ENCODE assay signal across 16 cellular contexts in the genomic region with DNA sequence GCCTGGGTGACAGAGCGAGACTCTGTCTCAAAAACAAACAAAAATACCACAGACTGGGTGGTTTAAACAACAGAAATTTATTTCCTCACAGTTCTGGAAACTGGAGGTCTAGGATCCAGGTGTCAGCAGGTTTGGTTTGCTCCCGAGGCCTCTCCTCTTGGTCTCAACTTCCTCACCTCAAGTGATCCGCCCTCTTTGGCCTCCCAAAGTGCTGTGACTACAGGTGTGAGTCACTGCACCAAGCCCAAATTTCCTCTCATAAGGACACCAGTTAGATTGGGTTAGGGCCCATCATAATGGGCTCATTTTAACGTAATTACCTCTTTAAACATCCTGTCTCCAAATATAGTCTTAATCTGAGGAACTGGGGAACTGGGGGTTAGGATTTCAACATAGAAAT.
"Had no signal": no experiment of that assay in that cellular context is flagged by ENCODE, and none has a peak within 500 bp of the region (broad histone marks: within the 10 kb centered on the region; RNA-seq: fewer than 3 reads in every experiment).

No MANE protein-coding gene starts in this region.

- H3K4me1 ChIP-seq: prostate gland, uterus had no signal

- DNase-seq: activated CD4-positive, alpha-beta T cell treated with anti-CD3 and anti-CD28 coated beads, Interleukin-2, amount 50 U/mL, for 4 hours; activated CD4-positive, CD25-positive, alpha-beta regulatory T cell treated with anti-CD3 and anti-CD28 coated beads, Interleukin-2, amount 50 U/mL, for 72 hours; activated CD8-positive, alpha-beta memory T cell treated with anti-CD3 and anti-CD28 coated beads, Interleukin-2, amount 10 ng/mL, durations not matched to agents 7 days and 5 days; activated gamma-delta T cell treated with Interleukin-2 at 50 U/mL for 16 hours; activated naive CD8-positive, alpha-beta T cell treated with anti-CD3 and anti-CD28 coated beads for 36 hours; activated T-cell treated with anti-CD3 and anti-CD28 coated beads, Interleukin-2, amount 50 U/mL, for 4 hours; dorsolateral prefrontal cortex; heart right ventricle; occipital lobe; stimulated activated CD4-positive, alpha-beta T cell treated with anti-CD3 and anti-CD28 coated beads, Interleukin-12 subunit alpha, Interleukin-12 subunit beta, amount 100 ng/mL, for 4 hours; stomach; T-helper 2 cell; uterus had no signal

- H3K4me3 Mint-ChIP-seq: activated CD8-positive, alpha-beta memory T cell treated with anti-CD3 and anti-CD28 coated beads, Interleukin-2, amount 10 ng/mL, durations not matched to agents 7 days and 5 days; activated naive CD8-positive, alpha-beta T cell treated with anti-CD3 and anti-CD28 coated beads for 36 hours; activated T-cell treated with anti-CD3 and anti-CD28 coated beads, Interleukin-2, amount 50 U/mL, for 4 hours; natural killer cell treated with Interleukin-12 subunit alpha and Interleukin-12 subunit beta and Interleukin-15 and Interleukin-18, amount 100 ng/mL, for 72 hours had no signal

- H3K27me3 ChIP-seq: dorsolateral prefrontal cortex, heart right ventricle, stomach, uterus had no signal

- H3K36me3 Mint-ChIP-seq: activated CD8-positive, alpha-beta memory T cell treated with anti-CD3 and anti-CD28 coated beads, Interleukin-2, amount 10 ng/mL, durations not matched to agents 7 days and 5 days; activated naive CD8-positive, alpha-beta T cell treated with anti-CD3 and anti-CD28 coated beads for 36 hours; natural killer cell treated with Interleukin-12 subunit alpha and Interleukin-12 subunit beta and Interleukin-15 and Interleukin-18, amount 100 ng/mL, for 72 hours had no signal

- H3K4me1 Mint-ChIP-seq: activated CD8-positive, alpha-beta memory T cell treated with anti-CD3 and anti-CD28 coated beads, Interleukin-2, amount 10 ng/mL, durations not matched to agents 7 days and 5 days; activated naive CD8-positive, alpha-beta T cell treated with anti-CD3 and anti-CD28 coated beads for 36 hours had no signal

- H3K4me3 ChIP-seq: dorsolateral prefrontal cortex, heart right ventricle, prostate gland, stomach, uterus had no signal

- H3K27ac Mint-ChIP-seq: activated CD8-positive, alpha-beta memory T cell treated with anti-CD3 and anti-CD28 coated beads, Interleukin-2, amount 10 ng/mL, durations not matched to agents 7 days and 5 days; activated naive CD8-positive, alpha-beta T cell treated with anti-CD3 and anti-CD28 coated beads for 36 hours; natural killer cell treated with Interleukin-12 subunit alpha and Interleukin-12 subunit beta and Interleukin-15 and Interleukin-18, amount 100 ng/mL, for 72 hours had no signal

- H3K36me3 ChIP-seq: heart right ventricle, prostate gland, stomach, uterus had no signal

- H3K9me3 ChIP-seq: heart right ventricle, prostate gland, stomach, uterus had no signal

- ATAC-seq: activated CD8-positive, alpha-beta memory T cell treated with anti-CD3 and anti-CD28 coated beads, Interleukin-2, amount 10 ng/mL, durations not matched to agents 7 days and 5 days; activated T-cell treated with anti-CD3 and anti-CD28 coated beads, Interleukin-2, amount 50 U/mL, for 4 hours; heart right ventricle; left lobe of liver; natural killer cell treated with Interleukin-12 subunit alpha and Interleukin-12 subunit beta and Interleukin-15 and Interleukin-18, amount 100 ng/mL, for 72 hours had no signal

- H3K9me3 Mint-ChIP-seq: activated naive CD8-positive, alpha-beta T cell treated with anti-CD3 and anti-CD28 coated beads for 36 hours; activated T-cell treated with anti-CD3 and anti-CD28 coated beads, Interleukin-2, amount 50 U/mL, for 4 hours; natural killer cell treated with Interleukin-12 subunit alpha and Interleukin-12 subunit beta and Interleukin-15 and Interleukin-18, amount 100 ng/mL, for 72 hours had no signal

- H3K27ac ChIP-seq: dorsolateral prefrontal cortex, heart right ventricle, prostate gland, uterus had no signal

- H3K27me3 Mint-ChIP-seq: activated CD8-positive, alpha-beta memory T cell treated with anti-CD3 and anti-CD28 coated beads, Interleukin-2, amount 10 ng/mL, durations not matched to agents 7 days and 5 days; activated naive CD8-positive, alpha-beta T cell treated with anti-CD3 and anti-CD28 coated beads for 36 hours; natural killer cell treated with Interleukin-12 subunit alpha and Interleukin-12 subunit beta and Interleukin-15 and Interleukin-18, amount 100 ng/mL, for 72 hours had no signal
